ENCODE assay signal across 26 cellular contexts in genomic region chr19:54817670-54818536, GRCh38. TPM values are rescaled to one million over a fixed set of nuclear protein-coding genes. Genes with fewer than 3 reads are reported as not detected.
DNase-seq lines count a peak whose midpoint lies in the region; ATAC-seq lines count a peak whose summit lies in the region.
"Had no signal": no experiment of that assay in that cellular context is flagged by ENCODE, and none has a peak within 500 bp of the region (broad histone marks: within the 10 kb centered on the region; RNA-seq: fewer than 3 reads in every experiment).

No MANE protein-coding gene starts in this region.

- H3K9me3 Mint-ChIP-seq in stimulated activated naive CD8-positive, alpha-beta T cell treated with anti-CD3 and anti-CD28 coated beads, Interleukin-15, amount 100 ng/mL, for 72 hours, result no peaks in the 10 kb centered on the region
- H3K9me3 Mint-ChIP-seq in natural killer cell treated with Interleukin-12 subunit alpha and Interleukin-12 subunit beta and Interleukin-15 and Interleukin-18, amount 100 ng/mL, for 72 hours, result no peaks in the 10 kb centered on the region

- ATAC-seq in stimulated activated naive CD8-positive, alpha-beta T cell treated with anti-CD3 and anti-CD28 coated beads, Interleukin-15, Interleukin-2, amounts not matched to agents 100 U/mL and 50 U/mL, for 24 hours, result peak; percentile 23
- no peak for ATAC-seq in stimulated activated naive CD8-positive, alpha-beta T cell treated with anti-CD3 and anti-CD28 coated beads, Interleukin-15, amount 100 ng/mL, for 72 hours
- ATAC-seq in left lobe of liver (no peak), HG02852 (IDR thresholded peaks at IDR 0.05; ENCODE audit: unreplicated experiment) (no peak), GM18907 (IDR thresholded peaks at IDR 0.05; ENCODE audit: unreplicated experiment) (no peak)
- ATAC-seq in natural killer cell treated with Interleukin-12 subunit alpha and Interleukin-12 subunit beta and Interleukin-15 and Interleukin-18, amount 100 ng/mL, for 72 hours, result peak; percentile 56 to 75
- ATAC-seq: GM12878 had no signal

- H3K27ac Mint-ChIP-seq in stimulated activated naive CD8-positive, alpha-beta T cell treated with anti-CD3 and anti-CD28 coated beads, Interleukin-15, amount 100 ng/mL, for 72 hours, result no peak overlapping the region
- peak overlapping the region; percentile 92 to 95 for H3K27ac Mint-ChIP-seq in natural killer cell treated with Interleukin-12 subunit alpha and Interleukin-12 subunit beta and Interleukin-15 and Interleukin-18, amount 100 ng/mL, for 72 hours
- H3K27ac Mint-ChIP-seq: CD4-positive, alpha-beta memory T cell had no signal

- peaks cover 24% of the 10 kb centered on the region for H3K27me3 Mint-ChIP-seq in stimulated activated naive CD8-positive, alpha-beta T cell treated with anti-CD3 and anti-CD28 coated beads, Interleukin-15, amount 100 ng/mL, for 72 hours
- peaks cover 3 to 7% of the 10 kb centered on the region in 2 donors for H3K27me3 Mint-ChIP-seq in natural killer cell treated with Interleukin-12 subunit alpha and Interleukin-12 subunit beta and Interleukin-15 and Interleukin-18, amount 100 ng/mL, for 72 hours

- no peaks in the 10 kb centered on the region for H3K36me3 Mint-ChIP-seq in natural killer cell treated with Interleukin-12 subunit alpha and Interleukin-12 subunit beta and Interleukin-15 and Interleukin-18, amount 100 ng/mL, for 72 hours
- H3K36me3 Mint-ChIP-seq: CD4-positive, alpha-beta memory T cell; CD4-positive, CD25-positive, alpha-beta regulatory T cell; CD8-positive, alpha-beta memory T cell had no signal

- H3K4me1 Mint-ChIP-seq in stimulated activated naive CD8-positive, alpha-beta T cell treated with anti-CD3 and anti-CD28 coated beads, Interleukin-15, amount 100 ng/mL, for 72 hours, result no peaks in the 10 kb centered on the region
- peaks cover 45 to 46% of the 10 kb centered on the region in 2 donors for H3K4me1 Mint-ChIP-seq in natural killer cell treated with Interleukin-12 subunit alpha and Interleukin-12 subunit beta and Interleukin-15 and Interleukin-18, amount 100 ng/mL, for 72 hours (ENCODE audit: low read depth in 2 of 2)
- H3K4me1 Mint-ChIP-seq: CD4-positive, alpha-beta memory T cell; CD4-positive, CD25-positive, alpha-beta regulatory T cell; CD8-positive, alpha-beta memory T cell had no signal

- no peak for DNase-seq in stimulated activated naive CD8-positive, alpha-beta T cell treated with anti-CD3 and anti-CD28 coated beads, Interleukin-15, Interleukin-2, amounts not matched to agents 100 U/mL and 50 U/mL, for 24 hours
- no peak for DNase-seq in stimulated activated naive CD8-positive, alpha-beta T cell treated with anti-CD3 and anti-CD28 coated beads, Interleukin-15, amount 100 ng/mL, for 72 hours
- peak; percentile 29 for DNase-seq in left lobe of liver (ENCODE audit: low spot score)
- DNase-seq in natural killer cell treated with Interleukin-12 subunit alpha and Interleukin-12 subunit beta and Interleukin-15 and Interleukin-18, amount 100 ng/mL, for 72 hours (ENCODE audit: low spot score), result no peak
- DNase-seq: 8988T; ACHN; BE2C; C1 segment of cervical spinal cord; CD4-positive, alpha-beta memory T cell; CD4-positive, CD25-positive, alpha-beta regulatory T cell; CD8-positive, alpha-beta memory T cell; COR-L47; DMS 273 treated with DMSO at 0.1 percent for 48 hours; DMS153; DMS53; DMS79; DND-41; EL; GDM1 had no signal

- H3K4me3 Mint-ChIP-seq in stimulated activated naive CD8-positive, alpha-beta T cell treated with anti-CD3 and anti-CD28 coated beads, Interleukin-15, amount 100 ng/mL, for 72 hours, result no peak overlapping the region
- H3K4me3 Mint-ChIP-seq in natural killer cell treated with Interleukin-12 subunit alpha and Interleukin-12 subunit beta and Interleukin-15 and Interleukin-18, amount 100 ng/mL, for 72 hours, result peak overlapping the region; percentile 87
- H3K4me3 Mint-ChIP-seq: CD14-positive monocyte; CD4-positive, alpha-beta memory T cell; CD8-positive, alpha-beta memory T cell had no signal

RNA-seq across cellular contexts. Expression of gene KIR3DL1, which starts 1.6 kb away (rescaled TPM):
- not detected for total RNA-seq in left lobe of liver
- total RNA-seq in natural killer cell treated with Interleukin-12 subunit alpha and Interleukin-12 subunit beta and Interleukin-15 and Interleukin-18, amount 100 ng/mL, for 72 hours, result 10 to 100 TPM; 27.4 to 31.2 TPM
- total RNA-seq: A673; CD4-positive, alpha-beta memory T cell; CD4-positive, CD25-positive, alpha-beta regulatory T cell; Daoy; G401; GM12878 had no signal

RNA-seq across cellular contexts. Expression of gene KIR2DL4, which starts 14.5 kb away (rescaled TPM):
- total RNA-seq in left lobe of liver, result not detected
- 1 to 10 TPM; 4.2 to 6.6 TPM for total RNA-seq in natural killer cell treated with Interleukin-12 subunit alpha and Interleukin-12 subunit beta and Interleukin-15 and Interleukin-18, amount 100 ng/mL, for 72 hours
- total RNA-seq: A673; CD4-positive, alpha-beta memory T cell; CD4-positive, CD25-positive, alpha-beta regulatory T cell; CD8-positive, alpha-beta memory T cell; Daoy; G401; GM12878 had no signal

RNA-seq across cellular contexts. Expression of gene KIR2DS4, which starts 14.6 kb away (rescaled TPM):
- total RNA-seq in left lobe of liver, result not detected
- 10 to 100 TPM; 15.7 to 28.7 TPM for total RNA-seq in natural killer cell treated with Interleukin-12 subunit alpha and Interleukin-12 subunit beta and Interleukin-15 and Interleukin-18, amount 100 ng/mL, for 72 hours
- total RNA-seq: A673; CD4-positive, alpha-beta memory T cell; CD4-positive, CD25-positive, alpha-beta regulatory T cell; CD8-positive, alpha-beta memory T cell; Daoy; G401; GM12878 had no signal

RNA-seq across cellular contexts. Expression of gene KIR3DL2, which starts 32.3 kb away (rescaled TPM):
- not detected for total RNA-seq in left lobe of liver
- total RNA-seq in natural killer cell treated with Interleukin-12 subunit alpha and Interleukin-12 subunit beta and Interleukin-15 and Interleukin-18, amount 100 ng/mL, for 72 hours, result 10 to 100 TPM; 10.3 to 51.2 TPM
- total RNA-seq: A673, Daoy, G401, GM12878 had no signal

RNA-seq across cellular contexts. Expression of gene KIR2DL1, which starts 48.3 kb away (rescaled TPM):
- total RNA-seq in left lobe of liver, result not detected
- total RNA-seq in natural killer cell treated with Interleukin-12 subunit alpha and Interleukin-12 subunit beta and Interleukin-15 and Interleukin-18, amount 100 ng/mL, for 72 hours, result 10 to 100 TPM; 11.4 to 19.5 TPM
- total RNA-seq: A673; CD4-positive, alpha-beta memory T cell; CD4-positive, CD25-positive, alpha-beta regulatory T cell; Daoy; G401; GM12878 had no signal

Comparison
In these comparisons a context has a peak if more than half of its experiments do, and no peak if none do; other contexts are left out.
1. ATAC-seq: peak in stimulated activated naive CD8-positive, alpha-beta T cell treated with anti-CD3 and anti-CD28 coated beads, Interleukin-15, Interleukin-2, amounts not matched to agents 100 U/mL and 50 U/mL, for 24 hours (single experiment) and natural killer cell treated with Interleukin-12 subunit alpha and Interleukin-12 subunit beta and Interleukin-15 and Interleukin-18, amount 100 ng/mL, for 72 hours (2 of 2); none in stimulated activated naive CD8-positive, alpha-beta T cell treated with anti-CD3 and anti-CD28 coated beads, Interleukin-15, amount 100 ng/mL, for 72 hours (single experiment), left lobe of liver (single experiment), HG02852 (single experiment) and GM18907 (single experiment).
2. H3K27ac Mint-ChIP-seq: peak in natural killer cell treated with Interleukin-12 subunit alpha and Interleukin-12 subunit beta and Interleukin-15 and Interleukin-18, amount 100 ng/mL, for 72 hours (2 of 2); none in stimulated activated naive CD8-positive, alpha-beta T cell treated with anti-CD3 and anti-CD28 coated beads, Interleukin-15, amount 100 ng/mL, for 72 hours (0 of 2).
3. RNA of gene KIR3DL1, which starts 1.6 kb away (total RNA-seq): 27.4 to 31.2 TPM in natural killer cell treated with Interleukin-12 subunit alpha and Interleukin-12 subunit beta and Interleukin-15 and Interleukin-18, amount 100 ng/mL, for 72 hours; not detected in left lobe of liver (single experiment); every median in the first group is over 10 times any median in the second.
4. RNA of gene KIR2DS4, which starts 14.6 kb away (total RNA-seq): 15.7 to 28.7 TPM in natural killer cell treated with Interleukin-12 subunit alpha and Interleukin-12 subunit beta and Interleukin-15 and Interleukin-18, amount 100 ng/mL, for 72 hours; not detected in left lobe of liver (single experiment); every median in the first group is over 10 times any median in the second.